8 cellular contexts compared by ENCODE assay signal in genomic region chr9:137156567-137157375, GRCh38. TPM values are rescaled to one million over a fixed set of nuclear protein-coding genes. Genes with fewer than 3 reads are reported as not detected.
DNase-seq lines count a peak whose midpoint lies in the region; ATAC-seq and TF ChIP-seq lines count a peak whose summit lies in the region.

No MANE protein-coding gene starts in this region.

- ATAC-seq in GM19324 (IDR thresholded peaks at IDR 0.05; ENCODE audit: low FRiP score, unreplicated experiment), result no peak

- no peaks in the 10 kb centered on the region for H3F3A ChIP-seq in GM23248 (ENCODE audit: insufficient read depth)

- in situ Hi-C loops in GM23248 (cut with MboI), result no loop called here

- H3K36me3 ChIP-seq in GM23248 (ENCODE audit: low read depth), result no peaks in the 10 kb centered on the region

- DNase-seq in GM23248 (peak; percentile 85), coronary artery (ENCODE audit: low spot score) (no peak), nucleus accumbens (lab: John Stamatoyannopoulos, UW) (peak in 32 of 56 donors; percentile 18 to 78 (median 42)), NCI-H2107 (lab: John Stamatoyannopoulos, UW) (no peak), COR-L47 (lab: John Stamatoyannopoulos, UW) (no peak), SKM-1 treated with dmso at 0.1 percent for 144 hours (lab: John Stamatoyannopoulos, UW; ENCODE audit: unreplicated experiment) (no peak)
- DNase-seq in activated CD4-positive, CD25-positive, alpha-beta regulatory T cell treated with anti-CD3 and anti-CD28 coated beads, Interleukin-2, amount 50 U/mL, for 16 hours (ENCODE audit: low read depth, low spot score), result peak; percentile 31

- H3K9me3 ChIP-seq in GM23248 (ENCODE audit: low read depth), result no peaks in the 10 kb centered on the region

- WGBS in GM23248 (ENCODE audit: low coverage in 1 of 2, low lambda C conversion rate in 2 of 2, missing lambda C conversion rate in 2 of 2), 2 experiments, result 3 to 4% methylated on average over 51 to 65 of the region's 65 CpGs

- peak overlapping the region; percentile 68 for H2AFZ ChIP-seq in GM23248

- H3K27ac ChIP-seq in GM23248 (no peak overlapping the region), coronary artery (no peak overlapping the region)

- H3K9me2 ChIP-seq in GM23248 (ENCODE audit: insufficient read depth), result no peaks in the 10 kb centered on the region

- H3K4me3 ChIP-seq in GM23248 (peak overlapping the region; percentile 51), coronary artery (peak overlapping the region; percentile 59)

- no peak for TF ChIP-seq CTCF in coronary artery (IDR thresholded peaks at IDR 0.05)

- H3K27me3 ChIP-seq in GM23248 (replicated peaks; ENCODE audit: insufficient read depth), result peaks cover 19% of the 10 kb centered on the region

- H4K20me1 ChIP-seq in GM23248 (ENCODE audit: insufficient read depth), result no peaks in the 10 kb centered on the region

- no peaks in the 10 kb centered on the region for H3K79me2 ChIP-seq in GM23248 (ENCODE audit: insufficient read depth)

- H3K9ac ChIP-seq in GM23248, result peak overlapping the region; percentile 47; the same call in 1 of the 2 replicates

- H3K4me2 ChIP-seq in GM23248 (ENCODE audit: unreplicated experiment), result peak overlapping the region; percentile 74

- H3K4me1 ChIP-seq in GM23248 (ENCODE audit: insufficient read depth), result no peaks in the 10 kb centered on the region

RNA-seq across cellular contexts. Expression of gene LRRC26, which starts 13.1 kb away (rescaled TPM):
- not detected in 2 replicates for total RNA-seq in GM23248 (2014; rRNA removed; shearing (Covaris generic))
- not detected in 2 replicates for polyA plus RNA-seq in GM23248 (2016; fragmentation: Nextera tagmentation; extraction: Ambion mirVana)

RNA-seq across cellular contexts. Expression of gene TMEM210, which starts 15.1 kb away (rescaled TPM):
- not detected in 2 replicates for total RNA-seq in GM23248 (2014; rRNA removed; shearing (Covaris generic))
- polyA plus RNA-seq in GM23248 (2016; fragmentation: Nextera tagmentation; extraction: Ambion mirVana), result not detected in 2 replicates

RNA-seq across cellular contexts. Expression of gene GRIN1, which starts 17.8 kb away (rescaled TPM):
- total RNA-seq in GM23248 (2014; rRNA removed; shearing (Covaris generic)), result 0.76 TPM in 1 of 2 replicates, not detected in the other
- polyA plus RNA-seq in GM23248 (2016; fragmentation: Nextera tagmentation; extraction: Ambion mirVana), result 0.15 TPM in 1 of 2 replicates, not detected in the other

RNA-seq across cellular contexts. Expression of gene ANAPC2, which starts 31.6 kb away (rescaled TPM):
- 24.0 and 28.8 TPM in 2 replicates for total RNA-seq in GM23248 (2014; rRNA removed; shearing (Covaris generic))
- polyA plus RNA-seq in GM23248 (2016; fragmentation: Nextera tagmentation; extraction: Ambion mirVana), result 12.0 and 13.6 TPM in 2 replicates

RNA-seq across cellular contexts. Expression of gene SSNA1, which starts 31.7 kb away (rescaled TPM):
- 73.1 and 105 TPM in 2 replicates for total RNA-seq in GM23248 (2014; rRNA removed; shearing (Covaris generic))
- 93.1 and 100 TPM in 2 replicates for polyA plus RNA-seq in GM23248 (2016; fragmentation: Nextera tagmentation; extraction: Ambion mirVana)

Comparison
In these comparisons a context has a peak if more than half of its experiments do, and no peak if none do; other contexts are left out.
1. DNase-seq: peak in GM23248 (single experiment), activated CD4-positive, CD25-positive, alpha-beta regulatory T cell treated with anti-CD3 and anti-CD28 coated beads, Interleukin-2, amount 50 U/mL, for 16 hours (single experiment) and nucleus accumbens (32 of 56); none in coronary artery (single experiment), NCI-H2107 (single experiment), COR-L47 (single experiment) and SKM-1 treated with dmso at 0.1 percent for 144 hours (single experiment).